15 cellular contexts compared by ENCODE assay signal in genomic region chr10:4372601-4373000, GRCh38.
DNase-seq lines count a peak whose midpoint lies in the region; ATAC-seq, FAIRE-seq and TF ChIP-seq lines count a peak whose summit lies in the region.
"Had no signal": no experiment of that assay in that cellular context is flagged by ENCODE, and none has a peak within 500 bp of the region (broad histone marks: within the 10 kb centered on the region; RNA-seq: fewer than 3 reads in every experiment).

No MANE protein-coding gene starts in this region.

- DNase-seq in AG08395 (ENCODE audit: low spot score) = peak; percentile 89
- peak; percentile 24 for DNase-seq in NCI-H748 treated with DMSO at 0.1 percent for 48 hours (lab: John Stamatoyannopoulos, UW)
- peak; percentile 93 for DNase-seq in endothelial cell of umbilical vein (ENCODE audit: low read depth, low spot score)
- no peak for DNase-seq in mucosa of descending colon
- DNase-seq in UCSD-AML1 (lab: John Stamatoyannopoulos, UW; ENCODE audit: unreplicated experiment) = no peak
- no peak for DNase-seq in T-helper 2 cell treated with Interferon-gamma antibody and Interleukin-4, amounts not matched to agents 5 μg/mL and 100 μg/mL, for 36 hours (ENCODE audit: low spot score)
- DNase-seq: activated CD4-positive, alpha-beta T cell treated with anti-CD3 and anti-CD28 coated beads, Interleukin-2, amount 50 U/mL, for 1 hour; activated gamma-delta T cell treated with Interleukin-2 at 50 U/mL for 16 hours; effector CD4-positive, alpha-beta T cell; NCI-H187 treated with DMSO at 0.1 percent for 48 hours; thyroid gland had no signal

- dilution Hi-C loops in endothelial cell of umbilical vein (cut with MboI; ENCODE audit: extremely low pct_ligation_motif_present, low sequenced_read_pairs) = no loop called here

- H3K9me3 ChIP-seq in endothelial cell of umbilical vein (replicated peaks; ENCODE audit: control insufficient read depth, insufficient read depth, low read length) (no peaks in the 10 kb centered on the region), mucosa of descending colon (no peaks in the 10 kb centered on the region)
- H3K9me3 ChIP-seq: BLaER1 treated with 17β-estradiol and CSF1 and Interleukin-3, amounts not matched to agents 10 nM and 100 nM; thyroid gland had no signal

- H3K4me3 ChIP-seq in endothelial cell of umbilical vein (replicated peaks in 1 of 3; ENCODE audit: insufficient read depth in 1 of 3, low read depth in 1 of 3, low read length in 3 of 3) = no peak overlapping the region
- H3K4me3 ChIP-seq in mucosa of descending colon = no peak overlapping the region
- H3K4me3 ChIP-seq: BLaER1 treated with 17β-estradiol and CSF1 and Interleukin-3, amounts not matched to agents 10 nM and 100 nM; thyroid gland had no signal

- no peaks in the 10 kb centered on the region for H3K4me1 Mint-ChIP-seq in T-helper 2 cell treated with Interferon-gamma antibody and Interleukin-4, amounts not matched to agents 5 μg/mL and 100 μg/mL, for 36 hours (ENCODE audit: low read depth)

- H3K27me3 ChIP-seq in endothelial cell of umbilical vein (ENCODE audit: control insufficient read depth in 2 of 2, insufficient read depth in 2 of 2, low read length in 2 of 2) = no peaks in the 10 kb centered on the region
- H3K27me3 ChIP-seq: BLaER1 treated with 17β-estradiol and CSF1 and Interleukin-3, amounts not matched to agents 10 nM and 100 nM; thyroid gland had no signal

- H2AFZ ChIP-seq in endothelial cell of umbilical vein (ENCODE audit: low read depth, low read length) = no peak overlapping the region

- no peak for TF ChIP-seq POLR2A in endothelial cell of umbilical vein (IDR thresholded peaks at IDR 0.05; ENCODE audit: low read depth, low read length)

- no peak overlapping the region for H3K4me3 Mint-ChIP-seq in T-helper 2 cell treated with Interferon-gamma antibody and Interleukin-4, amounts not matched to agents 5 μg/mL and 100 μg/mL, for 36 hours

- no peaks in the 10 kb centered on the region for H3K9me3 Mint-ChIP-seq in T-helper 2 cell treated with Interferon-gamma antibody and Interleukin-4, amounts not matched to agents 5 μg/mL and 100 μg/mL, for 36 hours

- H3K9me1 ChIP-seq in endothelial cell of umbilical vein (replicated peaks; ENCODE audit: control insufficient read depth, extremely low read depth, insufficient read depth, low read length) = no peaks in the 10 kb centered on the region

- intact Hi-C loops in endothelial cell of umbilical vein (cut with micrococcal nuclease) = loop anchor here (1.0 to 5.0 kb wide), 11 partner anchors 18 to 591 kb away; no protein-coding TSS in a partner anchor
- intact Hi-C loops in mucosa of descending colon (cut with DNase I, micrococcal nuclease) = no loop called here

- CTCF ChIA-PET in endothelial cell of umbilical vein (lab: Charles Lee) = no interaction called here

- peak overlapping the region; percentile 13 for H3K9ac ChIP-seq in endothelial cell of umbilical vein (replicated peaks; ENCODE audit: extremely low read depth, insufficient read depth, low read length)
- H3K9ac ChIP-seq: BLaER1 treated with 17β-estradiol and CSF1 and Interleukin-3, amounts not matched to agents 10 nM and 100 nM had no signal

- H3K27me3 Mint-ChIP-seq in T-helper 2 cell treated with Interferon-gamma antibody and Interleukin-4, amounts not matched to agents 5 μg/mL and 100 μg/mL, for 36 hours (ENCODE audit: low read depth) = peaks cover 52% of the 10 kb centered on the region

- H3K79me2 ChIP-seq in endothelial cell of umbilical vein (ENCODE audit: control insufficient read depth, insufficient read depth, low read length) = no peaks in the 10 kb centered on the region

- no peaks in the 10 kb centered on the region for H3K36me3 ChIP-seq in endothelial cell of umbilical vein (ENCODE audit: control insufficient read depth in 2 of 2, extremely low read depth in 1 of 2, insufficient read depth in 2 of 2, low read length in 2 of 2)
- no peaks in the 10 kb centered on the region for H3K36me3 ChIP-seq in mucosa of descending colon (ENCODE audit: low read depth)
- H3K36me3 ChIP-seq: BLaER1 treated with 17β-estradiol and CSF1 and Interleukin-3, amounts not matched to agents 10 nM and 100 nM; thyroid gland had no signal

- H3K4me2 ChIP-seq in endothelial cell of umbilical vein (ENCODE audit: insufficient read depth, low read length) = no peak overlapping the region

- ATAC-seq in mucosa of descending colon = peak; percentile 52
- no peak for ATAC-seq in HG03095 (IDR thresholded peaks at IDR 0.05; ENCODE audit: unreplicated experiment)
- no peak for ATAC-seq in HG02885 (IDR thresholded peaks at IDR 0.05; ENCODE audit: poor library complexity, unreplicated experiment)

- FAIRE-seq in endothelial cell of umbilical vein (lab: Jason Lieb, UNC) = peak; percentile 70
- FAIRE-seq: HTR-8/SVneo had no signal

- POLR2A ChIA-PET in endothelial cell of umbilical vein (lab: Charles Lee) = no interaction called here

- H3K27ac ChIP-seq in endothelial cell of umbilical vein (ENCODE audit: insufficient read depth, low read depth, low read length) = peak overlapping the region; percentile 91
- H3K27ac ChIP-seq: BLaER1 treated with 17β-estradiol and CSF1 and Interleukin-3, amounts not matched to agents 10 nM and 100 nM had no signal

- TF ChIP-seq CTCF in endothelial cell of umbilical vein (IDR thresholded peaks at IDR 0.05; ENCODE audit: extremely low read depth in 1 of 2, insufficient read depth in 1 of 2, low read depth in 1 of 2, low read length in 2 of 2) (no peak), mucosa of descending colon (IDR thresholded peaks at IDR 0.05) (no peak)

- BruUV-seq in endothelial cell of umbilical vein (replicated peaks; lab: Mats Ljungman, UMichigan) = no TSS peak

- H3K36me3 Mint-ChIP-seq in T-helper 2 cell treated with Interferon-gamma antibody and Interleukin-4, amounts not matched to agents 5 μg/mL and 100 μg/mL, for 36 hours (ENCODE audit: low read depth) = no peaks in the 10 kb centered on the region

- peaks cover 14% of the 10 kb centered on the region for H3K4me1 ChIP-seq in endothelial cell of umbilical vein (ENCODE audit: control insufficient read depth, extremely low read depth, insufficient read depth, low read length)
- no peaks in the 10 kb centered on the region for H3K4me1 ChIP-seq in mucosa of descending colon (ENCODE audit: low read depth)
- H3K4me1 ChIP-seq: thyroid gland had no signal

- no peaks in the 10 kb centered on the region for H4K20me1 ChIP-seq in endothelial cell of umbilical vein (replicated peaks; ENCODE audit: control insufficient read depth, extremely low read depth, insufficient read depth, low read length)
- H4K20me1 ChIP-seq: BLaER1 treated with 17β-estradiol and CSF1 and Interleukin-3, amounts not matched to agents 10 nM and 100 nM had no signal

- H3K27ac Mint-ChIP-seq in T-helper 2 cell treated with Interferon-gamma antibody and Interleukin-4, amounts not matched to agents 5 μg/mL and 100 μg/mL, for 36 hours = no peak overlapping the region

TF ChIP-seq in endothelial cell of umbilical vein, 7 proteins besides CTCF, POLR2A, EP300 and RAD21:
- peak; percentile 60 for TF ChIP-seq JUN (IDR thresholded peaks at IDR 0.05; ENCODE audit: borderline replicate concordance, insufficient read depth, insufficient read length, low read depth)
- no peak for TF ChIP-seq EZH2 (IDR thresholded peaks at IDR 0.05; ENCODE audit: borderline replicate concordance, low read depth, low read length, severe bottlenecking)

Comparison
In these comparisons a context has a peak if more than half of its experiments do, and no peak if none do; other contexts are left out.
1. DNase-seq: peak in AG08395 (single experiment), NCI-H748 treated with DMSO at 0.1 percent for 48 hours (single experiment) and endothelial cell of umbilical vein (single experiment); none in mucosa of descending colon (0 of 3), UCSD-AML1 (single experiment) and T-helper 2 cell treated with Interferon-gamma antibody and Interleukin-4, amounts not matched to agents 5 μg/mL and 100 μg/mL, for 36 hours (single experiment).